ENCODE assay signal across 12 cellular contexts in the genomic region with DNA sequence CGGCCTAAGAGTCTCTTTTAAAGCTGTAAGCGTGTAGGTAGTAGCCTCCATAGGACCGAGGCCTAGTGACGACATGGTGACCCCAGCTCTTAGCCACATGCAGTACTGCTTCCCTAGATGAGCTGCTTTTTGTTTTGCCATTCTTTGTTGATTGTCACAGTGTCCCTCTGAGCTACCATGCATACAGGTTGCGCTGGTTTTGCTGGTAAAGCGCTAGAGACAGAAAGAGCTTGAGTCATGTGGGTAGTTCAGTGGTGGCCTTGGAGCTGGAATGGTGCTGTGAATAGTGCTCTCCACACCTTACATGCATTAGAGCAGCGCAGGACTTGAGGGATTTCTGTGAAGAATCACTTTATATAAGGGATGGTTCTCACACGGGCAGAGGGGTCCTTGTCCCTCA. TPM values are rescaled to one million over a fixed set of nuclear protein-coding genes. Genes with fewer than 3 reads are reported as not detected.
DNase-seq lines count a peak whose midpoint lies in the region; ATAC-seq and TF ChIP-seq lines count a peak whose summit lies in the region.
"Had no signal": no experiment of that assay in that cellular context is flagged by ENCODE, and none has a peak within 500 bp of the region (broad histone marks: within the 10 kb centered on the region; RNA-seq: fewer than 3 reads in every experiment).

No MANE protein-coding gene starts in this region.

- H3K4me1 ChIP-seq in DND-41 (ENCODE audit: insufficient read depth, low read length) = peaks cover 49% of the 10 kb centered on the region
- peaks cover 51% of the 10 kb centered on the region for H3K4me1 ChIP-seq in Loucy (ENCODE audit: insufficient read depth, low read length, poor library complexity, severe bottlenecking)
- H3K4me1 ChIP-seq in neural progenitor cell = peaks cover 47% of the 10 kb centered on the region

- H3K27me3 ChIP-seq in DND-41 (ENCODE audit: insufficient read depth, low read length, poor library complexity) (no peaks in the 10 kb centered on the region), Loucy (ENCODE audit: insufficient read depth, low read length, poor library complexity, severe bottlenecking) (peaks cover 10% of the 10 kb centered on the region), dorsolateral prefrontal cortex (no peaks in the 10 kb centered on the region), neural progenitor cell (no peaks in the 10 kb centered on the region)

- no peak overlapping the region for H2AFZ ChIP-seq in DND-41 (ENCODE audit: low read depth, low read length)
- H2AFZ ChIP-seq in Loucy (ENCODE audit: low read length) = no peak overlapping the region
- H2AFZ ChIP-seq in neural progenitor cell (replicated peaks) = no peak overlapping the region

- no peak overlapping the region for H3K27ac Mint-ChIP-seq in neural progenitor cell

- H3K4me1 Mint-ChIP-seq in neural progenitor cell = peaks cover 47% of the 10 kb centered on the region

- H3K4me3 ChIP-seq in DND-41 (ENCODE audit: low read depth in 1 of 2, low read length in 2 of 2) (no peak overlapping the region), Loucy (ENCODE audit: low read length, poor library complexity, severe bottlenecking) (peak overlapping the region; percentile 95), dorsolateral prefrontal cortex (peak overlapping the region in 3 of 59 donors; percentile 9 to 20 (median 11)), neural progenitor cell (no peak overlapping the region)
- H3K4me3 ChIP-seq: mucosa of descending colon had no signal

- peaks cover 89% of the 10 kb centered on the region for H4K20me1 ChIP-seq in DND-41 (ENCODE audit: insufficient read depth, low read length)
- peaks cover 91% of the 10 kb centered on the region for H4K20me1 ChIP-seq in Loucy (ENCODE audit: insufficient read depth, low read length, poor library complexity, severe bottlenecking)
- peaks cover 98% of the 10 kb centered on the region for H4K20me1 ChIP-seq in neural progenitor cell (ENCODE audit: low read depth)

- peak overlapping the region; percentile 32; the same call in 1 of the 2 replicates for H3K4me2 ChIP-seq in DND-41 (ENCODE audit: insufficient read depth, low read length)
- peak overlapping the region; percentile 99 for H3K4me2 ChIP-seq in Loucy (ENCODE audit: low read depth, low read length, poor library complexity, severe bottlenecking)
- no peak overlapping the region for H3K4me2 ChIP-seq in neural progenitor cell

- intact Hi-C loops in dorsolateral prefrontal cortex (cut with DNase I) (loop anchor here in 1 of 2 donors (5.0 kb wide), 1 partner anchor 57 kb away; no protein-coding TSS in a partner anchor), posterior cingulate gyrus (cut with DNase I) (no loop called here)

- H3K36me3 Mint-ChIP-seq in neural progenitor cell = peaks cover 22% of the 10 kb centered on the region

- H3K27ac ChIP-seq in DND-41 (ENCODE audit: low read length) (no peak overlapping the region), dorsolateral prefrontal cortex (peak overlapping the region in 30 of 59 donors; percentile 3 to 73 (median 38)), neural progenitor cell (peak overlapping the region; percentile 29)

- H3K79me2 ChIP-seq in DND-41 (ENCODE audit: insufficient read depth, low read length) (peaks cover 99% of the 10 kb centered on the region), Loucy (ENCODE audit: insufficient read depth, low read length) (peaks cover 100% of the 10 kb centered on the region), neural progenitor cell (ENCODE audit: low read depth) (peaks cover 99% of the 10 kb centered on the region)

- ATAC-seq in DND-41 (ENCODE audit: insufficient read depth, low read depth) = no peak
- ATAC-seq: mucosa of descending colon had no signal

- peak overlapping the region; percentile 36 for H3K4me3 Mint-ChIP-seq in neural progenitor cell

- no peaks in the 10 kb centered on the region for H3K9me3 Mint-ChIP-seq in neural progenitor cell

- DNase-seq in DND-41 = no peak
- DNase-seq in dorsolateral prefrontal cortex = no peak
- DNase-seq in neural progenitor cell (ENCODE audit: low spot score) = peak; percentile 13
- no peak for DNase-seq in stimulated activated CD4-positive, alpha-beta T cell treated with anti-CD3 and anti-CD28 coated beads, Interleukin-2, amount 100 ng/mL, for 24 hours
- DNase-seq in amygdala (lab: John Stamatoyannopoulos, UW) = no peak
- no peak for DNase-seq in posterior cingulate gyrus
- DNase-seq: activated naive CD4-positive, alpha-beta T cell; mucosa of descending colon; NCI-H446 treated with DMSO at 0.1 percent for 48 hours; small intestine had no signal

- H3K9me2 ChIP-seq in Loucy (replicated peaks; ENCODE audit: low read depth, low read length) = no peaks in the 10 kb centered on the region

- peaks cover 81% of the 10 kb centered on the region for H3K36me3 ChIP-seq in DND-41 (ENCODE audit: insufficient read depth, low read length)
- H3K36me3 ChIP-seq in Loucy (ENCODE audit: insufficient read depth, low read length) = peaks cover 43% of the 10 kb centered on the region
- peaks cover 8% of the 10 kb centered on the region for H3K36me3 ChIP-seq in neural progenitor cell

- H3K9me3 ChIP-seq in DND-41 (ENCODE audit: insufficient read depth, low read length, severe bottlenecking) = no peaks in the 10 kb centered on the region
- no peaks in the 10 kb centered on the region for H3K9me3 ChIP-seq in Loucy (ENCODE audit: insufficient read depth, low read depth, low read length)
- no peaks in the 10 kb centered on the region for H3K9me3 ChIP-seq in neural progenitor cell (ENCODE audit: low read depth)
- H3K9me3 ChIP-seq: Caco-2, mucosa of descending colon had no signal

- no peaks in the 10 kb centered on the region for H3F3A ChIP-seq in Loucy (ENCODE audit: low read depth)
- peaks cover 54% of the 10 kb centered on the region for H3F3A ChIP-seq in neural progenitor cell (ENCODE audit: low read depth)

- peaks cover 3% of the 10 kb centered on the region for H3K27me3 Mint-ChIP-seq in neural progenitor cell (ENCODE audit: insufficient read depth, low read depth)

- H3K9ac ChIP-seq in DND-41 (ENCODE audit: low read depth, low read length) = 0 out of 2 replicates have a peak overlapping the region, but pooled peaks have one; percentile 12
- peak overlapping the region; percentile 63 for H3K9ac ChIP-seq in Loucy (ENCODE audit: low read depth, low read length, poor library complexity, severe bottlenecking)
- H3K9ac ChIP-seq in neural progenitor cell = no peak overlapping the region

- TF ChIP-seq CTCF in DND-41 (IDR thresholded peaks at IDR 0.05; ENCODE audit: borderline replicate concordance, extremely low read depth, low read length, poor library complexity, severe bottlenecking) (no peak), Loucy (conservative IDR thresholded peaks at IDR 0.05; ENCODE audit: low read length) (no peak), dorsolateral prefrontal cortex (IDR thresholded peaks at IDR 0.05 in 54 of 56, conservative IDR thresholded peaks at IDR 0.05 in 2 of 56; ENCODE audit: low read depth in 1 of 56, partially characterized antibody in 56 of 56) (no peak), neural progenitor cell (IDR thresholded peaks at IDR 0.05) (no peak)

RNA-seq across cellular contexts. Expression of a gene that starts 5.1 kb away (rescaled TPM):
- total RNA-seq in dorsolateral prefrontal cortex (100 to 1,000 TPM in 119 of 120 experiments, 10 to 100 TPM in 1; 99.2 to 179 (median 128) TPM), neural progenitor cell (ENCODE audit: low replicate concordance) (118 and 156 TPM in 2 replicates)

RNA-seq across cellular contexts. Expression of a gene that starts 36.7 kb away (rescaled TPM):
- total RNA-seq in dorsolateral prefrontal cortex = 100 to 1,000 TPM in 17 of 120 experiments, 10 to 100 TPM in 103; 61.3 to 163 (median 86.8) TPM
- 27.0 and 72.7 TPM in 2 replicates for total RNA-seq in neural progenitor cell (ENCODE audit: low replicate concordance)

RNA-seq across cellular contexts. Expression of a gene that starts 52.6 kb away (rescaled TPM):
- total RNA-seq in dorsolateral prefrontal cortex (10 to 100 TPM in 19 of 120 experiments, 1 to 10 TPM in 101; 2.7 to 16.1 (median 6.3) TPM), neural progenitor cell (ENCODE audit: low replicate concordance) (0.22 and 0.56 TPM in 2 replicates)
- total RNA-seq: Caco-2 had no signal

RNA-seq across cellular contexts. Expression of a gene that starts 59.7 kb away (rescaled TPM):
- 100 to 1,000 TPM; 130 to 218 (median 167) TPM for total RNA-seq in dorsolateral prefrontal cortex
- 17.1 and 32.3 TPM in 2 replicates for total RNA-seq in neural progenitor cell (ENCODE audit: low replicate concordance)
